13 cellular contexts compared by ENCODE assay signal in the genomic region with DNA sequence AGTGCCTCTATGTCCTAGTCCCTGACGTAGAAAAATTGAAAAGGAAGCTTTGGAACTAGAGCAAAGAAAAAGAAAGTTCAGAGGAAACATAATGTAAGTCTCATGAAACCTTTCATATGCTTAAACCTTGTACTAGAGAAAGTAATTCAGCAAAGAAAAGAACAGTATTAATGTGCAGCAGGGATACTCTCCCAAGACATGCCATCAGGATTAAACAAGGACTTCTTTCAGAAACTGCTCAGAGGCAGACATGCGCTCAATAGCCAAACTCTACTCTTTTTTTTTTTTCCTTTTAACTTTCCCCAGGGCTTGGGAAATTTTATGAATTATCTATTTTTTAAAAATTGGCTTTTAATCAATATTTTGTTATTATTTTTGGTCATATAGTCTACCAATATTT. TPM values are rescaled to one million over a fixed set of nuclear protein-coding genes. Genes with fewer than 3 reads are reported as not detected.
A peak's percentile ranks its signal among the peaks of the same experiment; 100 is the strongest.
DNase-seq lines count a peak whose midpoint lies in the region; ATAC-seq, FAIRE-seq and TF ChIP-seq lines count a peak whose summit lies in the region.
"Had no signal": no experiment of that assay in that cellular context is flagged by ENCODE, and none has a peak within 500 bp of the region (broad histone marks: within the 10 kb centered on the region; RNA-seq: fewer than 3 reads in every experiment).

No MANE protein-coding gene starts in this region.

- intact Hi-C loops in gastrocnemius medialis (cut with DNase I; ENCODE audit: low total_unique reads), result loop anchor here (2.0 to 10.0 kb wide), 2 partner anchors 202 to 350 kb away; partner anchors contain the start of genes HDAC7 and TMEM106C
- intact Hi-C loops in activated CD4-positive, alpha-beta T cell treated with anti-CD3 and anti-CD28 coated beads, Interleukin-2, amount 10 ng/mL, durations not matched to agents 24 days and 14 days (cut with micrococcal nuclease), result loop anchor here (2.0 kb wide), 1 partner anchor 58 kb away; the partner anchor contains the start of gene SENP1

- in situ Hi-C loops in gastrocnemius medialis (cut with MboI; ENCODE audit: low sequenced_read_pairs in 4 of 4), result loop anchor here in 1 of 4 donors (10.0 kb wide), 1 partner anchor 80 kb away; no protein-coding TSS in a partner anchor

- peaks cover 26 to 46% of the 10 kb centered on the region in 2 donors for H3K4me1 ChIP-seq in gastrocnemius medialis
- H3K4me1 ChIP-seq: BE2C had no signal

- H3K27ac ChIP-seq in SK-N-MC (no peak overlapping the region), gastrocnemius medialis (peak overlapping the region; percentile 86 to 98 (median 90))
- H3K27ac ChIP-seq: C4-2B had no signal

- peak in 1 of 2 donors; percentile 7 for ATAC-seq in gastrocnemius medialis
- ATAC-seq in HG03175 (IDR thresholded peaks at IDR 0.05; ENCODE audit: unreplicated experiment), result no peak
- no peak for ATAC-seq in HG02571 (IDR thresholded peaks at IDR 0.05; ENCODE audit: unreplicated experiment)

- TF ChIP-seq POLR2A in gastrocnemius medialis (IDR thresholded peaks at IDR 0.05), result no peak
- no peak for TF ChIP-seq POLR2A in GM12891 (IDR thresholded peaks at IDR 0.05; ENCODE audit: low read depth, low read length)

- no peak for FAIRE-seq in GM12891 (lab: Jason Lieb, UNC)

- H3K36me3 ChIP-seq in SK-N-MC (ENCODE audit: insufficient read depth, low read length) (no peaks in the 10 kb centered on the region), gastrocnemius medialis (no peaks in the 10 kb centered on the region)
- H3K36me3 ChIP-seq: BE2C had no signal

- H3K27ac Mint-ChIP-seq in activated CD4-positive, alpha-beta T cell treated with anti-CD3 and anti-CD28 coated beads, Interleukin-2, amount 10 ng/mL, durations not matched to agents 24 days and 14 days, result no peak overlapping the region
- H3K27ac Mint-ChIP-seq: CD4-positive, alpha-beta memory T cell; HFFc6 had no signal

- H3K36me3 Mint-ChIP-seq in activated CD4-positive, alpha-beta T cell treated with anti-CD3 and anti-CD28 coated beads, Interleukin-2, amount 10 ng/mL, durations not matched to agents 24 days and 14 days (ENCODE audit: low read depth), result no peaks in the 10 kb centered on the region
- H3K36me3 Mint-ChIP-seq: CD4-positive, alpha-beta memory T cell had no signal

- no peaks in the 10 kb centered on the region for H3K27me3 ChIP-seq in gastrocnemius medialis
- H3K27me3 ChIP-seq: BE2C had no signal

- no peaks in the 10 kb centered on the region for H3K9me3 ChIP-seq in SK-N-MC (ENCODE audit: low read depth, low read length)
- H3K9me3 ChIP-seq in gastrocnemius medialis, result no peaks in the 10 kb centered on the region
- H3K9me3 ChIP-seq: BE2C had no signal

- DNase-seq in SK-N-MC (ENCODE audit: low read depth, low spot score) (no peak), epidermal melanocyte (ENCODE audit: insufficient read length, low spot score) (peak; percentile 60), midbrain (lab: John Stamatoyannopoulos, UW) (peak; percentile 44), gastrocnemius medialis (no peak), GM12891 (ENCODE audit: insufficient read length, low spot score) (no peak)
- no peak for DNase-seq in activated CD4-positive, alpha-beta T cell treated with anti-CD3 and anti-CD28 coated beads, Interleukin-2, amount 10 ng/mL, durations not matched to agents 24 days and 14 days

- no peaks in the 10 kb centered on the region for H3K9me3 Mint-ChIP-seq in activated CD4-positive, alpha-beta T cell treated with anti-CD3 and anti-CD28 coated beads, Interleukin-2, amount 10 ng/mL, durations not matched to agents 24 days and 14 days
- H3K9me3 Mint-ChIP-seq: CD4-positive, alpha-beta memory T cell; HFFc6 had no signal

- peaks cover 30% of the 10 kb centered on the region for H3K27me3 Mint-ChIP-seq in activated CD4-positive, alpha-beta T cell treated with anti-CD3 and anti-CD28 coated beads, Interleukin-2, amount 10 ng/mL, durations not matched to agents 24 days and 14 days

- H3K9ac ChIP-seq in SK-N-MC (ENCODE audit: insufficient read length), result peak overlapping the region; percentile 23

- H3K4me3 Mint-ChIP-seq in activated CD4-positive, alpha-beta T cell treated with anti-CD3 and anti-CD28 coated beads, Interleukin-2, amount 10 ng/mL, durations not matched to agents 24 days and 14 days, result no peak overlapping the region
- H3K4me3 Mint-ChIP-seq: CD4-positive, alpha-beta memory T cell; HFFc6 had no signal

- no peak overlapping the region for H3K4me3 ChIP-seq in SK-N-MC
- no peak overlapping the region for H3K4me3 ChIP-seq in gastrocnemius medialis

- no peaks in the 10 kb centered on the region for H3K4me1 Mint-ChIP-seq in activated CD4-positive, alpha-beta T cell treated with anti-CD3 and anti-CD28 coated beads, Interleukin-2, amount 10 ng/mL, durations not matched to agents 24 days and 14 days

- TF ChIP-seq CTCF in gastrocnemius medialis (IDR thresholded peaks at IDR 0.05 in 4 of 5, conservative IDR thresholded peaks at IDR 0.05 in 1 of 5), result no peak

TF ChIP-seq in GM12891, 5 proteins besides CTCF, POLR2A, EP300 and RAD21:
- no peak for TF ChIP-seq SPI1 (IDR thresholded peaks at IDR 0.05; ENCODE audit: low read depth, low read length)
- TF ChIP-seq PAX5 (IDR thresholded peaks at IDR 0.05; ENCODE audit: insufficient read depth, low read length, severe bottlenecking), result no peak
- TF ChIP-seq POLR2AphosphoS5 (IDR thresholded peaks at IDR 0.05; ENCODE audit: low read depth, low read length), result no peak
- TF ChIP-seq POU2F2 (IDR thresholded peaks at IDR 0.05; ENCODE audit: low read depth, low read length), result no peak
- no peak for TF ChIP-seq TAF1 (IDR thresholded peaks at IDR 0.05; ENCODE audit: low read depth, low read length)

RNA-seq across cellular contexts. Expression of gene ASB8, which starts 7.1 kb away (rescaled TPM):
- total RNA-seq in gastrocnemius medialis, result 100 to 1,000 TPM; 134 to 359 (median 210) TPM
- 17.0 TPM for polyA plus RNA-seq in GM12891 (2012; ENCODE audit: low read depth, missing spikeins)
- total RNA-seq in activated CD4-positive, alpha-beta T cell treated with anti-CD3 and anti-CD28 coated beads, Interleukin-2, amount 10 ng/mL, durations not matched to agents 24 days and 14 days, result 30.0 and 35.8 TPM in 2 replicates

RNA-seq across cellular contexts. Expression of gene CCDC184, which starts 19.0 kb away (rescaled TPM):
- total RNA-seq in gastrocnemius medialis, result 1 to 10 TPM in 2 of 4 donors, under 1 TPM in 2; 0.38 to 2.0 (median 1.1) TPM
- polyA plus RNA-seq in GM12891 (2012; ENCODE audit: low read depth, missing spikeins), result 0.14 TPM
- total RNA-seq in activated CD4-positive, alpha-beta T cell treated with anti-CD3 and anti-CD28 coated beads, Interleukin-2, amount 10 ng/mL, durations not matched to agents 24 days and 14 days, result 0.38 and 0.44 TPM in 2 replicates

RNA-seq across cellular contexts. Expression of gene OR10AD1, which starts 38.6 kb away (rescaled TPM):
- total RNA-seq in gastrocnemius medialis, result not detected
- not detected for polyA plus RNA-seq in GM12891 (2012; ENCODE audit: low read depth, missing spikeins)
- not detected in 2 replicates for total RNA-seq in activated CD4-positive, alpha-beta T cell treated with anti-CD3 and anti-CD28 coated beads, Interleukin-2, amount 10 ng/mL, durations not matched to agents 24 days and 14 days
- total RNA-seq: CD4-positive, alpha-beta memory T cell; H4; HFFc6 had no signal
- polyA plus RNA-seq: CD4-positive, alpha-beta memory T cell had no signal

RNA-seq across cellular contexts. Expression of gene PFKM, which starts 45.3 kb away (rescaled TPM):
- total RNA-seq in gastrocnemius medialis, result 1,000 to 10,000 TPM in 1 of 4 donors, 100 to 1,000 TPM in 3; 341 to 1,022 (median 763) TPM
- polyA plus RNA-seq in GM12891 (2012; ENCODE audit: low read depth, missing spikeins), result 63.7 TPM
- 87.3 and 93.2 TPM in 2 replicates for total RNA-seq in activated CD4-positive, alpha-beta T cell treated with anti-CD3 and anti-CD28 coated beads, Interleukin-2, amount 10 ng/mL, durations not matched to agents 24 days and 14 days

RNA-seq across cellular contexts. Expression of gene SENP1, which starts 58.6 kb away (rescaled TPM):
- total RNA-seq in gastrocnemius medialis, result 10 to 100 TPM in 3 of 4 donors, 1 to 10 TPM in 1; 8.7 to 19.1 (median 13.1) TPM
- polyA plus RNA-seq in GM12891 (2012; ENCODE audit: low read depth, missing spikeins), result 9.4 TPM
- 55.4 and 58.6 TPM in 2 replicates for total RNA-seq in activated CD4-positive, alpha-beta T cell treated with anti-CD3 and anti-CD28 coated beads, Interleukin-2, amount 10 ng/mL, durations not matched to agents 24 days and 14 days

Comparison
In these comparisons a context has a peak if more than half of its experiments do, and no peak if none do; other contexts are left out.
1. DNase-seq: peak in epidermal melanocyte (single experiment) and midbrain (single experiment); none in SK-N-MC (single experiment), gastrocnemius medialis (0 of 2), GM12891 (single experiment) and activated CD4-positive, alpha-beta T cell treated with anti-CD3 and anti-CD28 coated beads, Interleukin-2, amount 10 ng/mL, durations not matched to agents 24 days and 14 days (single experiment).